In the genomic region with DNA sequence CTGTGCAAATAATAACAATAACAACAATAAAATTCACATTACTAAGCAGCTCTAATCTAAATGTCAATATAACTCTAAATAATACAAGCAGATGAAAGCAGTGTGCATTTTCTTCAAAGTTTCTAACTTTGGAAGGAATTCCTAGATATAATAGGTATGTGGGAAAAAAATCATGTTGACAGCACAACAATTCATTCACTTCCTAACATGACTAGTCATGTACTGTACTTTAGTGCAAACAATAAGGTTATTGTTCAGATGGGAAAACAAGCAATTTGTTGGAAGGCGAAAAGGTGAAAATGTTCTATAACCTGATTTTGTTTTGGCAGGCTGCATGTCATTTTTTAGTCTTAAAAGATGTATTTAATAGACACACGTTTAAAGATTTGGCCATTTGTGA, we compare ENCODE assay signal across 21 cellular contexts.
"Had no signal": no experiment of that assay in that cellular context is flagged by ENCODE, and none has a peak within 500 bp of the region (broad histone marks: within the 10 kb centered on the region; RNA-seq: fewer than 3 reads in every experiment).

No MANE protein-coding gene starts in this region.

- H3K4me1 ChIP-seq: colonic mucosa had no signal

- ATAC-seq: left colon, lower lobe of right lung had no signal

- DNase-seq: activated B cell treated with CpG ODN at 0.5 μM for 24 hours; activated CD4-positive, alpha-beta memory T cell treated with anti-CD3 and anti-CD28 coated beads for 36 hours; activated CD4-positive, alpha-beta T cell treated with anti-CD3 and anti-CD28 coated beads for 4 hours; activated T-cell treated with anti-CD3 and anti-CD28 coated beads for 4 hours; central memory CD4-positive, alpha-beta T cell; colonic mucosa; left colon; lower lobe of right lung; midbrain; sigmoid colon; stimulated activated CD4-positive, alpha-beta T cell treated with anti-CD3 and anti-CD28 coated beads, Interleukin-12 subunit alpha, Interleukin-12 subunit beta, amount 100 ng/mL, for 4 hours; stimulated activated CD4-positive, alpha-beta T cell treated with anti-CD3 and anti-CD28 coated beads, Interleukin-1b, Interleukin-23, amount 100 ng/mL, for 48 hours; stimulated activated CD8-positive, alpha-beta memory T cell treated with anti-CD3 and anti-CD28 coated beads, Interleukin-4, amount 100 ng/mL, for 48 hours; stimulated activated naive CD4-positive, alpha-beta T cell; SW 1271; thyroid gland had no signal

- H3K36me3 ChIP-seq: colonic mucosa, esophagus muscularis mucosa, lower lobe of right lung, sigmoid colon, thyroid gland had no signal

- H3K9me3 Mint-ChIP-seq: activated B cell treated with CpG ODN at 0.5 μM for 24 hours; activated CD4-positive, alpha-beta memory T cell treated with anti-CD3 and anti-CD28 coated beads for 36 hours; nephron; T-helper 2 cell treated with Interferon-gamma antibody and Interleukin-4, amounts not matched to agents 5 μg/mL and 100 μg/mL, for 36 hours had no signal

- H3K27ac ChIP-seq: colonic mucosa, hepatocyte, lower lobe of right lung, sigmoid colon, thyroid gland had no signal

- H3K27me3 ChIP-seq: colonic mucosa, esophagus muscularis mucosa, hepatocyte, sigmoid colon, thyroid gland had no signal

- H3K9me3 ChIP-seq: colonic mucosa, esophagus muscularis mucosa, lower lobe of right lung, sigmoid colon, thyroid gland had no signal

- H3K36me3 Mint-ChIP-seq: activated CD4-positive, alpha-beta memory T cell treated with anti-CD3 and anti-CD28 coated beads for 36 hours; activated naive CD8-positive, alpha-beta T cell had no signal

- H3K4me3 ChIP-seq: colonic mucosa, esophagus muscularis mucosa, hepatocyte, lower lobe of right lung, sigmoid colon, thyroid gland had no signal

- H3K4me1 Mint-ChIP-seq: activated B cell treated with CpG ODN at 0.5 μM for 24 hours had no signal

- H3K27ac Mint-ChIP-seq: activated B cell treated with CpG ODN at 0.5 μM for 24 hours; activated CD4-positive, alpha-beta memory T cell treated with anti-CD3 and anti-CD28 coated beads for 36 hours; activated naive CD8-positive, alpha-beta T cell; T-helper 2 cell treated with Interferon-gamma antibody and Interleukin-4, amounts not matched to agents 5 μg/mL and 100 μg/mL, for 36 hours had no signal

- H3K4me3 Mint-ChIP-seq: activated B cell treated with CpG ODN at 0.5 μM for 24 hours; activated CD4-positive, alpha-beta memory T cell treated with anti-CD3 and anti-CD28 coated beads for 36 hours; activated naive CD8-positive, alpha-beta T cell; nephron; T-helper 2 cell treated with Interferon-gamma antibody and Interleukin-4, amounts not matched to agents 5 μg/mL and 100 μg/mL, for 36 hours had no signal

- H3K27me3 Mint-ChIP-seq: activated B cell treated with CpG ODN at 0.5 μM for 24 hours; activated CD4-positive, alpha-beta memory T cell treated with anti-CD3 and anti-CD28 coated beads for 36 hours; activated naive CD8-positive, alpha-beta T cell had no signal
